In genomic region chr14:100556076-100556475, GRCh38 we compare ENCODE assay signal across 19 cellular contexts. TPM values are rescaled to one million over a fixed set of nuclear protein-coding genes. Genes with fewer than 3 reads are reported as not detected.
DNase-seq lines count a peak whose midpoint lies in the region; FAIRE-seq and TF ChIP-seq lines count a peak whose summit lies in the region.
"Had no signal": no experiment of that assay in that cellular context is flagged by ENCODE, and none has a peak within 500 bp of the region (broad histone marks: within the 10 kb centered on the region; RNA-seq: fewer than 3 reads in every experiment).

No MANE protein-coding gene starts in this region.

- no peak for TF ChIP-seq CTCF in RWPE1 (conservative IDR thresholded peaks at IDR 0.05; ENCODE audit: low read depth)
- TF ChIP-seq CTCF in H1 (IDR thresholded peaks at IDR 0.05; ENCODE audit: control extremely low read depth in 1 of 3, insufficient read depth in 1 of 3, low read depth in 1 of 3, low read length in 3 of 3): no peak
- no peak for TF ChIP-seq CTCF in foreskin fibroblast (IDR thresholded peaks at IDR 0.05; ENCODE audit: low read depth, low read length)

- no peak for TF ChIP-seq POLR2A in H1 (IDR thresholded peaks at IDR 0.05; ENCODE audit: control extremely low read depth in 1 of 2, low read depth in 2 of 2, low read length in 2 of 2)

- no peaks in the 10 kb centered on the region for H3K23me2 ChIP-seq in H1 (ENCODE audit: low read depth, low read length)

- no peak overlapping the region for H3K4me3 ChIP-seq in BLaER1
- H3K4me3 ChIP-seq in H1 (ENCODE audit: extremely low read depth in 1 of 4, insufficient read depth in 2 of 4, low read depth in 3 of 4, low read length in 4 of 4): no peak overlapping the region
- H3K4me3 ChIP-seq in foreskin fibroblast (ENCODE audit: low read depth in 1 of 2, low read length in 2 of 2): no peak overlapping the region
- H3K4me3 ChIP-seq: HAP-1 had no signal

- peak overlapping the region; percentile 55; the same call in 1 of the 2 replicates for H2BK20ac ChIP-seq in H1 (ENCODE audit: low read length)

- no peaks in the 10 kb centered on the region for H4K20me1 ChIP-seq in BLaER1
- peaks cover 0 to 6% of the 10 kb centered on the region in 2 experiments for H4K20me1 ChIP-seq in H1 (replicated peaks in 1 of 2; ENCODE audit: control insufficient read depth in 1 of 2, insufficient read depth in 2 of 2, low read length in 2 of 2)

- no peaks in the 10 kb centered on the region for H3K79me1 ChIP-seq in H1 (ENCODE audit: low read depth, low read length)

- H2BK15ac ChIP-seq in H1 (ENCODE audit: low read length): peak overlapping the region; percentile 96; the same call in 1 of the 2 replicates

- H4K8ac ChIP-seq in H1 (ENCODE audit: extremely low read depth, insufficient read depth, low read length): no peak overlapping the region

- H3K9me3 ChIP-seq in BLaER1: no peaks in the 10 kb centered on the region
- H3K9me3 ChIP-seq in H1 (ENCODE audit: insufficient read depth in 2 of 2, low read depth in 1 of 2, low read length in 1 of 2): no peaks in the 10 kb centered on the region
- H3K9me3 ChIP-seq: BE2C, HAP-1 had no signal

- no peak for DNase-seq in RWPE1 (ENCODE audit: low spot score)
- DNase-seq in H1 (ENCODE audit: low read depth in 1 of 2, low spot score in 2 of 2): no peak
- peak; percentile 38 for DNase-seq in left kidney (ENCODE audit: low read depth, low spot score)
- no peak for DNase-seq in foreskin fibroblast
- no peak for DNase-seq in anterior cingulate cortex (lab: John Stamatoyannopoulos, UW)
- DNase-seq in T1000 (lab: John Stamatoyannopoulos, UW): no peak
- DNase-seq in NCI-H1105 (lab: John Stamatoyannopoulos, UW): no peak
- DNase-seq: 8988T; BE2C; CD4-positive, alpha-beta memory T cell; DMS153; DMS79; GDM1; GOT3 had no signal

- no peak overlapping the region for H2AK5ac ChIP-seq in H1 (ENCODE audit: low read depth, low read length)

- WGBS in H1 (ENCODE audit: extremely low coverage in 1 of 2, insufficient coverage in 1 of 2, insufficient read length in 1 of 2, insufficient replicate concordance in 2 of 2, low coverage in 1 of 2, low lambda C conversion rate in 2 of 2, missing lambda C conversion rate in 1 of 2), 2 experiments: 65% methylated on average over 12 of the region's 13 CpGs; no CpG with 5 or more reads in 1 of the 2 experiments

- H3K9ac ChIP-seq in BLaER1 (no peak overlapping the region), H1 (replicated peaks in 1 of 4; ENCODE audit: extremely low read depth in 1 of 4, low read depth in 3 of 4, low read length in 3 of 4) (no peak overlapping the region)

- H3K18ac ChIP-seq in H1 (ENCODE audit: extremely low read depth, low read length): peak overlapping the region; percentile 36; the same call in 1 of the 2 replicates

- no peaks in the 10 kb centered on the region for H3K36me3 ChIP-seq in BLaER1
- H3K36me3 ChIP-seq in H1 (ENCODE audit: control insufficient read depth in 2 of 4, insufficient read depth in 4 of 4, low read length in 3 of 4): no peaks in the 10 kb centered on the region
- H3K36me3 ChIP-seq: HAP-1 had no signal

- TF ChIP-seq EP300 in H1 (IDR thresholded peaks at IDR 0.05; ENCODE audit: borderline replicate concordance in 1 of 2, low read depth in 2 of 2, low read length in 2 of 2): no peak

- H3K56ac ChIP-seq in H1 (replicated peaks; ENCODE audit: insufficient read length, low read depth, low read length): no peak overlapping the region

- peak overlapping the region; percentile 97 for H2BK12ac ChIP-seq in H1 (ENCODE audit: low read depth, low read length)

- no peak overlapping the region for H3K14ac ChIP-seq in H1 (ENCODE audit: insufficient read length)

- no peak for TF ChIP-seq RAD21 in H1 (IDR thresholded peaks at IDR 0.05 in 1 of 2, conservative IDR thresholded peaks at IDR 0.05 in 1 of 2; ENCODE audit: low read depth in 2 of 2, low read length in 2 of 2)

- H3K4me1 ChIP-seq in BLaER1 (peaks cover 100% of the 10 kb centered on the region), H1 (replicated peaks in 1 of 4; ENCODE audit: control insufficient read depth in 3 of 4, insufficient read depth in 4 of 4, low read length in 3 of 4) (peaks cover 0 to 19% (median 17%) of the 10 kb centered on the region in 4 experiments; a peak in 6 of 7 replicates)
- H3K4me1 ChIP-seq: HAP-1 had no signal

- H3K23ac ChIP-seq in H1 (ENCODE audit: insufficient read length): no peak overlapping the region

- FAIRE-seq in H1 (lab: Jason Lieb, UNC): no peak
- FAIRE-seq: GM12892, GM18507 had no signal

- no peak overlapping the region for H4K5ac ChIP-seq in H1 (ENCODE audit: insufficient read length, low read depth, low read length)

- H2BK120ac ChIP-seq in H1 (replicated peaks; ENCODE audit: low read depth, low read length): no peak overlapping the region

- peak overlapping the region; percentile 95; the same call in 1 of the 2 replicates for H3K4me2 ChIP-seq in BLaER1
- H3K4me2 ChIP-seq in H1 (ENCODE audit: insufficient read depth in 1 of 2, low read depth in 2 of 2, low read length in 2 of 2): peak overlapping the region; percentile 3 to 44; a peak in 2 of 4 replicates

- peak overlapping the region; percentile 60; the same call in 1 of the 2 replicates for H2BK5ac ChIP-seq in H1 (ENCODE audit: low read depth, low read length)

- H2AFZ ChIP-seq in H1 (ENCODE audit: low read length): no peak overlapping the region

- CTCF ChIA-PET in RWPE1 (lab: Yijun Ruan, JAX): no interaction called here
- CTCF ChIA-PET in H1 (lab: Charles Lee; ENCODE audit: partially characterized antibody): interaction anchor here (1.0 to 4.4 kb wide), 8 partner anchors 9 to 147 kb away, joined by 3 to 19 read pairs (median 4); no protein-coding TSS in a partner anchor

- H3K27ac ChIP-seq in BLaER1 (peak overlapping the region; percentile 38; the same call in 1 of the 2 replicates), RWPE1 (peak overlapping the region; percentile 58; the same call in 1 of the 2 replicates), H1 (ENCODE audit: low read depth, low read length) (no peak overlapping the region)
- H3K27ac ChIP-seq: HL-60 had no signal

- H3K4ac ChIP-seq in H1 (replicated peaks; ENCODE audit: insufficient read length, low read depth, low read length): peak overlapping the region; percentile 57

- no peaks in the 10 kb centered on the region for H3K27me3 ChIP-seq in BLaER1
- H3K27me3 ChIP-seq in H1 (replicated peaks in 1 of 4; ENCODE audit: control insufficient read depth in 3 of 4, extremely low read depth in 1 of 4, insufficient read depth in 3 of 4, low read length in 3 of 4): peaks cover 0 to 5% (median 2%) of the 10 kb centered on the region in 4 experiments; a peak in 3 of 7 replicates
- H3K27me3 ChIP-seq: BE2C had no signal

- POLR2A ChIA-PET in RWPE1 (lab: Yijun Ruan, JAX; ENCODE audit: low non-redundant PET): no interaction called here
- POLR2A ChIA-PET in H1 (lab: Charles Lee; ENCODE audit: partially characterized antibody): interaction anchor here (2.1 kb wide), 1 partner anchor 8 kb away, joined by 5 read pairs; no protein-coding TSS in a partner anchor

- no peaks in the 10 kb centered on the region for H3K79me2 ChIP-seq in H1 (ENCODE audit: control insufficient read depth in 1 of 2, insufficient read depth in 2 of 2, low read length in 2 of 2)

- peak overlapping the region; percentile 72 for H4K91ac ChIP-seq in H1 (replicated peaks; ENCODE audit: insufficient read length, low read length)

TF ChIP-seq in H1, 55 proteins besides CTCF, POLR2A, EP300 and RAD21:
- TF ChIP-seq TCF12 (IDR thresholded peaks at IDR 0.05; ENCODE audit: low read depth, low read length): no peak
- no peak for TF ChIP-seq CHD2 (IDR thresholded peaks at IDR 0.05; ENCODE audit: low read length)
- no peak for TF ChIP-seq ATF2 (IDR thresholded peaks at IDR 0.05; ENCODE audit: low read length)
- TF ChIP-seq MAX (IDR thresholded peaks at IDR 0.05): 0 out of 2 replicates have a peak, but pooled peaks have one; percentile 8
- TF ChIP-seq ATF3 (IDR thresholded peaks at IDR 0.05; ENCODE audit: insufficient read depth, low read depth, low read length): no peak
- TF ChIP-seq SP4 (IDR thresholded peaks at IDR 0.05; ENCODE audit: low read length): no peak

RNA-seq across cellular contexts. Expression of gene BEGAIN, which starts 31.1 kb away (rescaled TPM):
- 2.1 and 3.0 TPM in 2 replicates for total RNA-seq in H1 (2021; fragmentation: NEBNext Ultra II Directional; extraction: Animal tissue kit (Norgen Biotek cat#: 25700))
- 2.9 and 3.7 TPM in 2 replicates for polyA plus RNA-seq in H1 (2011; rRNA removed)
- 2.7 TPM for polyA plus RNA-seq in H1 (2011; cell fraction: cytosol; rRNA removed)
- polyA plus RNA-seq in H1 (2011; cell fraction: nucleus; rRNA removed): 5.0 TPM
- polyA plus RNA-seq in H1 (2012, experiment 1 of 2): 2.0 to 3.5 TPM (median 2.7 TPM) in 4 replicates
- polyA plus RNA-seq in H1 (2012, experiment 2 of 2): 1.5 TPM
- polyA plus RNA-seq in H1 (2013, experiment 1 of 2): 1.6 TPM
- 1.8 TPM for polyA plus RNA-seq in H1 (2013, experiment 2 of 2)
- 1.0 and 1.7 TPM in 2 replicates for polyA minus RNA-seq in H1 (2011; rRNA and poly(A)+ RNA removed)
- 1.4 TPM for polyA minus RNA-seq in H1 (2011; cell fraction: cytosol; rRNA and poly(A)+ RNA removed)
- polyA minus RNA-seq in H1 (2011; cell fraction: nucleus; rRNA and poly(A)+ RNA removed): 1.9 TPM
